In genomic region chr20:60040471-60041162, GRCh38 we compare ENCODE assay signal across 2 cellular contexts.
TF ChIP-seq lines count a peak whose summit lies in the region.

No MANE protein-coding gene starts in this region.

TF ChIP-seq in A549, 52 proteins besides CTCF, POLR2A, EP300 and RAD21 (continued from another document):
- no peak for TF ChIP-seq MAX (IDR thresholded peaks at IDR 0.05)
- no peak for TF ChIP-seq ATOH8 (CRISPR knock-in tag; IDR thresholded peaks at IDR 0.05; ENCODE audit: low read depth)
- no peak for TF ChIP-seq GATA3 (IDR thresholded peaks at IDR 0.05; ENCODE audit: borderline replicate concordance)
- TF ChIP-seq MYC (IDR thresholded peaks at IDR 0.05; ENCODE audit: borderline replicate concordance, low read length), result no peak

TF ChIP-seq in GM23338, 12 proteins besides CTCF, POLR2A, EP300 and RAD21 (continued from another document):
- TF ChIP-seq REST (IDR thresholded peaks at IDR 0.05; ENCODE audit: unreplicated experiment) (no peak), EZH2 (IDR thresholded peaks at IDR 0.05; ENCODE audit: low read depth, unreplicated experiment) (no peak), NANOG (IDR thresholded peaks at IDR 0.05; ENCODE audit: borderline replicate concordance) (no peak), STAT1 (IDR thresholded peaks at IDR 0.05; ENCODE audit: unreplicated experiment) (no peak), POLR2AphosphoS5 (IDR thresholded peaks at IDR 0.05; ENCODE audit: low read depth) (no peak)
